ENCODE assay signal across 15 cellular contexts in the genomic region with DNA sequence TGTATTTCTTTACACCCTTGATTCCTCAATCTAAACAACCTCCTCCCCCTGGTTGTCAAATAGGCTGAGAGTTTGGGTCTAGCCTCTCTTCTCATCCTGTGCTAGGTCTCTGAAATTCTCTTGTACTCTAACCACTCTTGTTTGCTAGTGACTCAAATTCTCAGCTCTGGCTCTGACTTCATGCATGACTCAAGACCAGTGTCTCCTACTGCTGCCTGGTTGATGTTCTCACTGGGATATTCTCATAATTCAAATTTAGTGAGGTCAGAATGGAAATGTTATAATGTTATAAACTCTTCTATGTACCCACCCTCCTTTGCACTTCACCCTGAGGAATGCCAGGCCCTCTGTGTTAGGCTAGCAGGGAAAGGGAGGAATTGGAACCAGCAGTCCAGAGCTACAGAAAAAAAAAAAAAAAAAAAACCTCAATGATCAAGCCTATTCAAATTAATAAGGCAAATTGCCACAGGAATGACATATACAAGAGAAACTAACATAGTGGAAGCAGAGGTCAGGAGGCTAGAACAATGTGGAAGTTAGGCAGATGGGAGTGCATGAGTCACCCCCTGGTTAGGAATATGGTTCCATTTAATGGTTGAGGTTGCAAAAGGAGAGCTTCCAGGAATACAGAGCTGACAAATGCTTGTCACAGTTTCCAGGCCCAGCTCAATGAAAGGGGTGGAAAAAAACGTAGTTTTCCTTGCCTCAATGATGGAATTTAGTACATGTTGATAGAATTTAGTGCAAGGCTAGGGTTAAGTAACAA.
DNase-seq lines count a peak whose midpoint lies in the region; ATAC-seq, FAIRE-seq and TF ChIP-seq lines count a peak whose summit lies in the region.
"Had no signal": no experiment of that assay in that cellular context is flagged by ENCODE, and none has a peak within 500 bp of the region (broad histone marks: within the 10 kb centered on the region; RNA-seq: fewer than 3 reads in every experiment).

No MANE protein-coding gene starts in this region.

- TF ChIP-seq CTCF in astrocyte of the spinal cord (IDR thresholded peaks at IDR 0.05; ENCODE audit: low read depth, low read length), result no peak
- TF ChIP-seq CTCF in foreskin keratinocyte (conservative IDR thresholded peaks at IDR 0.05), result no peak
- no peak for TF ChIP-seq CTCF in stomach (IDR thresholded peaks at IDR 0.05)

- peak; percentile 95 for ATAC-seq in foreskin keratinocyte
- no peak for ATAC-seq in HG02884 (IDR thresholded peaks at IDR 0.05; ENCODE audit: unreplicated experiment)
- no peak for ATAC-seq in HG03108 (IDR thresholded peaks at IDR 0.05; ENCODE audit: unreplicated experiment)
- ATAC-seq: Panc1; stimulated activated naive B cell treated with anti-CD40 and anti-IgM and Interleukin-4, amounts not matched to agents 10 μg/mL and 1 μg/mL and 100 μg/mL, for 72 hours had no signal

- in situ Hi-C loops in astrocyte of the spinal cord (cut with HindIII; ENCODE audit: low sequenced_read_pairs), result no loop called here

- no peaks in the 10 kb centered on the region for H3K36me3 ChIP-seq in stomach

- H3K4me3 ChIP-seq in astrocyte of the spinal cord (ENCODE audit: low read depth, low read length), result no peak overlapping the region
- H3K4me3 ChIP-seq in stomach, result no peak overlapping the region

- peak; percentile 9 for DNase-seq in HTR-8/SVneo (ENCODE audit: insufficient read length, low spot score)
- DNase-seq in astrocyte of the spinal cord (ENCODE audit: low read depth, low spot score), result peak; percentile 96
- peak; percentile 50 to 79 for DNase-seq in foreskin keratinocyte
- no peak for DNase-seq in stomach
- DNase-seq in COLO829 (ENCODE audit: low spot score), result no peak
- DNase-seq in NCI-H2227 (lab: John Stamatoyannopoulos, UW; ENCODE audit: unreplicated experiment), result no peak
- DNase-seq: activated CD8-positive, alpha-beta memory T cell treated with anti-CD3 and anti-CD28 coated beads, Interleukin-2, amount 50 U/mL, for 4 hours; CD4-positive, alpha-beta memory T cell; H9; NCI-H2171; stimulated activated naive B cell treated with anti-CD40 and anti-IgM and Interleukin-4, amounts not matched to agents 10 μg/mL and 1 μg/mL and 100 μg/mL, for 72 hours had no signal

- no peak overlapping the region for H3K27ac ChIP-seq in foreskin keratinocyte
- peak overlapping the region in 3 of 5 donors; percentile 14 to 55 (median 39) for H3K27ac ChIP-seq in stomach
- H3K27ac ChIP-seq: KMS-11 had no signal

- H3K9me3 ChIP-seq in stomach, result no peaks in the 10 kb centered on the region

- H3K27me3 ChIP-seq in foreskin keratinocyte, result no peaks in the 10 kb centered on the region
- H3K27me3 ChIP-seq in stomach, result no peaks in the 10 kb centered on the region

- intact Hi-C loops in stomach (cut with DNase I; ENCODE audit: low total_unique reads), result no loop called here

- FAIRE-seq in HTR-8/SVneo (lab: Jason Lieb, UNC), result no peak

- no peak for TF ChIP-seq POLR2A in stomach (IDR thresholded peaks at IDR 0.05)

- no peak for TF ChIP-seq EP300 in stomach (IDR thresholded peaks at IDR 0.05)

- H3K4me1 ChIP-seq in foreskin keratinocyte (peaks cover 4% of the 10 kb centered on the region), stomach (no peaks in the 10 kb centered on the region)

- WGBS in stomach, 5 donors, result 36 to 65% (median 62%) methylated on average over 1 of the region's 1 CpG

Comparison
In these comparisons a context has a peak if more than half of its experiments do, and no peak if none do; other contexts are left out.
1. DNase-seq: peak in HTR-8/SVneo (single experiment), astrocyte of the spinal cord (single experiment) and foreskin keratinocyte (2 of 2); none in stomach (single experiment), COLO829 (single experiment) and NCI-H2227 (single experiment).